Comparison of ENCODE assay signal across 29 cellular contexts in the genomic region with DNA sequence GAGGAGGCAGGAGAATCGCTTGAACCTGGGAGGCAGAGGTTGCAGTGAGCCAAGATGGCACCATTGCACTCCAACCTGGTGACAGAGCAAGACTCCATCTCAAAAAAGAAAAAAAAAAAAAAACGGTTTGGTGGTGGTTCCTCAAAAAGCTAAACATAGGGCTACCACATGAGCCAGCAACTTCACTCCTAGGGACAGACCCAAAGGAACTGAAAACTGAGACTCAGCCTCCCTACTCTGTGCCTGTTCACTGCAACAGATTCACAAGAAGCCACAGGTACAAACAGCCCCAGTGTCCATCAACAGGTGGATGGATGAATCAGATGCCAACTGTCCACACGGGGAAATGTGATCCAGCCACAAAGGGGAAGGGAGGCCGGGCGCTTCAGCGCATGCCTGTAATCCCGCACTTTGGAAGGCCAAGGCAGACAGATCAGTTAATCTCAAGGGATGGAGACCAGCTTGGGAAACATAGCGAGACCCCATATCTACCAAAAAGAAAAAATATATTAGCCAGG.
"Had no signal": no experiment of that assay in that cellular context is flagged by ENCODE, and none has a peak within 500 bp of the region (broad histone marks: within the 10 kb centered on the region; RNA-seq: fewer than 3 reads in every experiment).

No MANE protein-coding gene starts in this region.

- H3K36me3 ChIP-seq: breast epithelium, ovary had no signal

- H3K9me3 Mint-ChIP-seq: activated CD4-positive, alpha-beta memory T cell treated with anti-CD3 and anti-CD28 coated beads for 36 hours; activated CD4-positive, alpha-beta T cell treated with anti-CD3 and anti-CD28 coated beads, Interleukin-2, amount 10 ng/mL, durations not matched to agents 24 days and 14 days; activated naive CD4-positive, alpha-beta T cell treated with anti-CD3 and anti-CD28 coated beads, Interleukin-2, amount 10 ng/mL, durations not matched to agents 7 days and 5 days; activated naive CD8-positive, alpha-beta T cell treated with anti-CD3 and anti-CD28 coated beads, Interleukin-2, amount 10 ng/mL, durations not matched to agents 7 days and 5 days; activated T-cell treated with anti-CD3 and anti-CD28 coated beads, Interleukin-2, amount 50 U/mL, for 24 hours; stimulated activated effector memory CD8-positive, alpha-beta T cell treated with anti-CD3 and anti-CD28 coated beads, Interleukin-12 subunit alpha, Interleukin-12 subunit beta, amount 100 ng/mL, for 72 hours had no signal

- H3K27ac Mint-ChIP-seq: activated CD4-positive, alpha-beta memory T cell treated with anti-CD3 and anti-CD28 coated beads for 36 hours; activated CD4-positive, alpha-beta T cell treated with anti-CD3 and anti-CD28 coated beads, Interleukin-2, amount 10 ng/mL, durations not matched to agents 24 days and 14 days; activated naive CD8-positive, alpha-beta T cell treated with anti-CD3 and anti-CD28 coated beads, Interleukin-2, amount 10 ng/mL, durations not matched to agents 7 days and 5 days; activated T-cell treated with anti-CD3 and anti-CD28 coated beads, Interleukin-2, amount 50 U/mL, for 24 hours; progenitor cell of endocrine pancreas; stimulated activated effector memory CD8-positive, alpha-beta T cell treated with anti-CD3 and anti-CD28 coated beads, Interleukin-12 subunit alpha, Interleukin-12 subunit beta, amount 100 ng/mL, for 72 hours; T-helper 17 cell had no signal

- H3K4me1 Mint-ChIP-seq: stimulated activated effector memory CD8-positive, alpha-beta T cell treated with anti-CD3 and anti-CD28 coated beads, Interleukin-12 subunit alpha, Interleukin-12 subunit beta, amount 100 ng/mL, for 72 hours had no signal

- DNase-seq: activated CD4-positive, alpha-beta memory T cell treated with anti-CD3 and anti-CD28 coated beads for 36 hours; activated CD4-positive, alpha-beta T cell treated with anti-CD3 and anti-CD28 coated beads, Interleukin-2, amount 10 ng/mL, durations not matched to agents 24 days and 14 days; activated CD4-positive, CD25-positive, alpha-beta regulatory T cell treated with anti-CD3 and anti-CD28 coated beads, Interleukin-2, amount 50 U/mL, for 72 hours; activated CD8-positive, alpha-beta memory T cell treated with anti-CD3 and anti-CD28 coated beads, Interleukin-2, amount 50 U/mL, for 48 hours; activated gamma-delta T cell; activated naive CD4-positive, alpha-beta T cell treated with anti-CD3 and anti-CD28 coated beads, Interleukin-2, amount 10 ng/mL, durations not matched to agents 7 days and 5 days; activated naive CD8-positive, alpha-beta T cell treated with anti-CD3 and anti-CD28 coated beads, Interleukin-2, amount 10 ng/mL, durations not matched to agents 7 days and 5 days; activated T-cell treated with anti-CD3 and anti-CD28 coated beads, Interleukin-2, amount 50 U/mL, for 24 hours; central memory CD4-positive, alpha-beta T cell; effector CD8-positive, alpha-beta T cell; erythroblast; hippocampal formation; left cardiac atrium; mammary epithelial cell; ovary; right lobe of liver; stimulated activated CD4-positive, alpha-beta T cell treated with anti-CD3 and anti-CD28 coated beads, Interleukin-12 subunit alpha, Interleukin-12 subunit beta, amount 100 ng/mL, for 4 hours; stimulated activated CD4-positive, alpha-beta T cell treated with anti-CD3 and anti-CD28 coated beads, Interleukin-4, amount 100 ng/mL, for 24 hours; stomach; SW 1271; T-helper 17 cell; T1000; thyroid gland; upper lobe of left lung had no signal

- H3K27me3 ChIP-seq: breast epithelium, gastroesophageal sphincter, ovary, right lobe of liver, stomach, thyroid gland, upper lobe of left lung had no signal

- H3K4me3 Mint-ChIP-seq: activated CD4-positive, alpha-beta memory T cell treated with anti-CD3 and anti-CD28 coated beads for 36 hours; activated CD4-positive, alpha-beta T cell treated with anti-CD3 and anti-CD28 coated beads, Interleukin-2, amount 10 ng/mL, durations not matched to agents 24 days and 14 days; activated naive CD4-positive, alpha-beta T cell treated with anti-CD3 and anti-CD28 coated beads, Interleukin-2, amount 10 ng/mL, durations not matched to agents 7 days and 5 days; activated naive CD8-positive, alpha-beta T cell treated with anti-CD3 and anti-CD28 coated beads, Interleukin-2, amount 10 ng/mL, durations not matched to agents 7 days and 5 days; activated T-cell treated with anti-CD3 and anti-CD28 coated beads, Interleukin-2, amount 50 U/mL, for 24 hours; stimulated activated effector memory CD8-positive, alpha-beta T cell treated with anti-CD3 and anti-CD28 coated beads, Interleukin-12 subunit alpha, Interleukin-12 subunit beta, amount 100 ng/mL, for 72 hours; T-helper 17 cell had no signal

- H3K27me3 Mint-ChIP-seq: activated CD4-positive, alpha-beta memory T cell treated with anti-CD3 and anti-CD28 coated beads for 36 hours; activated CD4-positive, alpha-beta T cell treated with anti-CD3 and anti-CD28 coated beads, Interleukin-2, amount 10 ng/mL, durations not matched to agents 24 days and 14 days; activated naive CD4-positive, alpha-beta T cell treated with anti-CD3 and anti-CD28 coated beads, Interleukin-2, amount 10 ng/mL, durations not matched to agents 7 days and 5 days; activated naive CD8-positive, alpha-beta T cell treated with anti-CD3 and anti-CD28 coated beads, Interleukin-2, amount 10 ng/mL, durations not matched to agents 7 days and 5 days; activated T-cell treated with anti-CD3 and anti-CD28 coated beads, Interleukin-2, amount 50 U/mL, for 24 hours; progenitor cell of endocrine pancreas; T-helper 17 cell had no signal

- ATAC-seq: gastroesophageal sphincter; left cardiac atrium; stimulated activated effector memory CD8-positive, alpha-beta T cell treated with anti-CD3 and anti-CD28 coated beads, Interleukin-12 subunit alpha, Interleukin-12 subunit beta, amount 100 ng/mL, for 72 hours; T-helper 17 cell had no signal

- H3K4me1 ChIP-seq: breast epithelium, gastroesophageal sphincter, right lobe of liver, stomach, thyroid gland, upper lobe of left lung had no signal

- H3K27ac ChIP-seq: breast epithelium, gastroesophageal sphincter, ovary, right lobe of liver, stomach, thyroid gland, upper lobe of left lung had no signal

- H3K9me3 ChIP-seq: breast epithelium, gastroesophageal sphincter, ovary, right lobe of liver, stomach, thyroid gland, upper lobe of left lung had no signal

- H3K4me3 ChIP-seq: breast epithelium, gastroesophageal sphincter, ovary, right lobe of liver, stomach, thyroid gland, upper lobe of left lung had no signal

- FAIRE-seq: keratinocyte had no signal
